ENCODE assay signal across 15 cellular contexts in the genomic region with DNA sequence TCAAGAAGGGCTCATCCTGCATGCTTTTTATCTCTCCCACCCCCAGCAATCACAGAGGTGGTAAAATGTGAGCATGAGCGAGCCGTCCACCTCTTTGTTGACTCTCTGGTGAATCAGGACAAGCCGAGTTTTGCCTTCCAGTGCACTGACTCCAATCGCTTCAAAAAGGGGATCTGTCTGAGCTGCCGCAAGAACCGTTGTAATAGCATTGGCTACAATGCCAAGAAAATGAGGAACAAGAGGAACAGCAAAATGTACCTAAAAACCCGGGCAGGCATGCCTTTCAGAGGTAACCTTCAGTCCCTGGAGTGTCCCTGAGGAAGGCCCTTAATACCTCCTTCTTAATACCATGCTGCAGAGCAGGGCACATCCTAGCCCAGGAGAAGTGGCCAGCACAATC.
"Had no signal": no experiment of that assay in that cellular context is flagged by ENCODE, and none has a peak within 500 bp of the region (broad histone marks: within the 10 kb centered on the region; RNA-seq: fewer than 3 reads in every experiment).

No MANE protein-coding gene starts in this region.

- DNase-seq: activated CD4-positive, alpha-beta T cell treated with anti-CD3 and anti-CD28 coated beads, Interleukin-2, amount 10 ng/mL, durations not matched to agents 7 days and 5 days; activated CD8-positive, alpha-beta memory T cell treated with anti-CD3 and anti-CD28 coated beads for 24 hours; activated naive CD8-positive, alpha-beta T cell treated with anti-CD3 and anti-CD28 coated beads for 36 hours; amygdala; cortex of kidney; effector CD4-positive, alpha-beta T cell; hippocampal formation; kidney; left ventricle myocardium inferior; mucosa of descending colon; naive thymus-derived CD4-positive, alpha-beta T cell; pancreas; sigmoid colon; spleen; T1000 had no signal

- FAIRE-seq: kidney, pancreas had no signal
